In genomic region chr14:79248771-79249170, GRCh38 we compare ENCODE assay signal across 25 cellular contexts.
"Had no signal": no experiment of that assay in that cellular context is flagged by ENCODE, and none has a peak within 500 bp of the region (broad histone marks: within the 10 kb centered on the region; RNA-seq: fewer than 3 reads in every experiment).

No MANE protein-coding gene starts in this region.

- H3K36me3 Mint-ChIP-seq: activated CD8-positive, alpha-beta memory T cell treated with anti-CD3 and anti-CD28 coated beads, Interleukin-2, amount 10 ng/mL, durations not matched to agents 7 days and 5 days; activated naive CD4-positive, alpha-beta T cell treated with anti-CD3 and anti-CD28 coated beads, Interleukin-2, amount 50 U/mL, for 24 hours; memory B cell; naive thymus-derived CD8-positive, alpha-beta T cell; stimulated activated naive B cell treated with anti-CD40 and anti-IgM and Interleukin-4, amounts not matched to agents 10 μg/mL and 1 μg/mL and 100 μg/mL, for 72 hours had no signal

- H3K36me3 ChIP-seq: esophagus squamous epithelium, heart right ventricle, stomach, thyroid gland, upper lobe of right lung had no signal

- H3K27me3 ChIP-seq: esophagus squamous epithelium, stomach, thyroid gland, upper lobe of right lung had no signal

- H3K9me3 ChIP-seq: esophagus squamous epithelium, stomach, thyroid gland, upper lobe of right lung had no signal

- DNase-seq: activated CD4-positive, alpha-beta T cell treated with anti-CD3 and anti-CD28 coated beads for 36 hours; activated CD4-positive, CD25-positive, alpha-beta regulatory T cell; activated CD8-positive, alpha-beta memory T cell treated with anti-CD3 and anti-CD28 coated beads, Interleukin-2, amount 10 ng/mL, durations not matched to agents 7 days and 5 days; activated CD8-positive, alpha-beta T cell treated with anti-CD3 and anti-CD28 coated beads, Interleukin-2, amount 10 ng/mL, durations not matched to agents 7 days and 5 days; activated naive CD8-positive, alpha-beta T cell treated with anti-CD3 and anti-CD28 coated beads, Interleukin-2, amount 50 U/mL, for 24 hours; activated T-cell treated with anti-CD3 and anti-CD28 coated beads, Interleukin-2, amount 50 U/mL, for 48 hours; amygdala; dermis blood vessel endothelial cell; effector CD4-positive, alpha-beta T cell; esophagus squamous epithelium; heart right ventricle; midbrain; naive thymus-derived CD8-positive, alpha-beta T cell; occipital lobe; right cardiac atrium; stimulated activated CD4-positive, alpha-beta T cell treated with anti-CD3 and anti-CD28 coated beads, Interleukin-15, amount 100 ng/mL, for 24 hours; stimulated activated CD4-positive, alpha-beta T cell treated with anti-CD3 and anti-CD28 coated beads, Interleukin-2, amount 100 ng/mL, for 24 hours; stimulated activated naive B cell treated with anti-CD40 and anti-IgM and Interleukin-4, amounts not matched to agents 10 μg/mL and 1 μg/mL and 100 μg/mL, for 72 hours; stomach; thyroid gland; upper lobe of right lung had no signal

- H3K27me3 Mint-ChIP-seq: activated CD4-positive, alpha-beta T cell treated with anti-CD3 and anti-CD28 coated beads for 36 hours; activated CD8-positive, alpha-beta memory T cell treated with anti-CD3 and anti-CD28 coated beads, Interleukin-2, amount 10 ng/mL, durations not matched to agents 7 days and 5 days; memory B cell; stimulated activated naive B cell treated with anti-CD40 and anti-IgM and Interleukin-4, amounts not matched to agents 10 μg/mL and 1 μg/mL and 100 μg/mL, for 72 hours had no signal

- H3K27ac Mint-ChIP-seq: activated CD4-positive, alpha-beta T cell treated with anti-CD3 and anti-CD28 coated beads for 36 hours; activated CD8-positive, alpha-beta memory T cell treated with anti-CD3 and anti-CD28 coated beads, Interleukin-2, amount 10 ng/mL, durations not matched to agents 7 days and 5 days; activated CD8-positive, alpha-beta T cell treated with anti-CD3 and anti-CD28 coated beads, Interleukin-2, amount 10 ng/mL, durations not matched to agents 7 days and 5 days; activated naive CD8-positive, alpha-beta T cell treated with anti-CD3 and anti-CD28 coated beads, Interleukin-2, amount 50 U/mL, for 24 hours; activated T-helper 2 cell treated with anti-CD3 and anti-CD28 coated beads, Interferon-gamma antibody, Interleukin-2, Interleukin-4, amounts not matched to agents 10 μg/mL and 5 μg/mL and 100 μg/mL, durations not matched to agents 14 hours and 24 hours and 36 hours; memory B cell; naive thymus-derived CD8-positive, alpha-beta T cell; stimulated activated naive B cell treated with anti-CD40 and anti-IgM and Interleukin-4, amounts not matched to agents 10 μg/mL and 1 μg/mL and 100 μg/mL, for 72 hours had no signal

- H3K4me3 Mint-ChIP-seq: activated CD4-positive, alpha-beta T cell treated with anti-CD3 and anti-CD28 coated beads for 36 hours; activated CD8-positive, alpha-beta memory T cell treated with anti-CD3 and anti-CD28 coated beads, Interleukin-2, amount 10 ng/mL, durations not matched to agents 7 days and 5 days; activated CD8-positive, alpha-beta T cell treated with anti-CD3 and anti-CD28 coated beads, Interleukin-2, amount 10 ng/mL, durations not matched to agents 7 days and 5 days; activated naive CD4-positive, alpha-beta T cell treated with anti-CD3 and anti-CD28 coated beads, Interleukin-2, amount 50 U/mL, for 24 hours; activated naive CD8-positive, alpha-beta T cell treated with anti-CD3 and anti-CD28 coated beads, Interleukin-2, amount 50 U/mL, for 24 hours; memory B cell; naive thymus-derived CD8-positive, alpha-beta T cell; neural crest cell; stimulated activated naive B cell treated with anti-CD40 and anti-IgM and Interleukin-4, amounts not matched to agents 10 μg/mL and 1 μg/mL and 100 μg/mL, for 72 hours had no signal

- H3K4me3 ChIP-seq: esophagus squamous epithelium, heart right ventricle, stomach, thyroid gland, upper lobe of right lung had no signal

- H3K9me3 Mint-ChIP-seq: neural crest cell had no signal

- H3K4me1 ChIP-seq: esophagus squamous epithelium, stomach, thyroid gland, upper lobe of right lung had no signal

- H3K27ac ChIP-seq: esophagus squamous epithelium, heart right ventricle, stomach, thyroid gland, upper lobe of right lung had no signal

- H3K4me1 Mint-ChIP-seq: activated CD4-positive, alpha-beta T cell treated with anti-CD3 and anti-CD28 coated beads for 36 hours; activated CD8-positive, alpha-beta memory T cell treated with anti-CD3 and anti-CD28 coated beads, Interleukin-2, amount 10 ng/mL, durations not matched to agents 7 days and 5 days; activated naive CD4-positive, alpha-beta T cell treated with anti-CD3 and anti-CD28 coated beads, Interleukin-2, amount 50 U/mL, for 24 hours; activated naive CD8-positive, alpha-beta T cell treated with anti-CD3 and anti-CD28 coated beads, Interleukin-2, amount 50 U/mL, for 24 hours; memory B cell; naive thymus-derived CD8-positive, alpha-beta T cell; neural crest cell; stimulated activated naive B cell treated with anti-CD40 and anti-IgM and Interleukin-4, amounts not matched to agents 10 μg/mL and 1 μg/mL and 100 μg/mL, for 72 hours had no signal

- ATAC-seq: activated CD4-positive, alpha-beta T cell treated with anti-CD3 and anti-CD28 coated beads for 36 hours; activated CD8-positive, alpha-beta memory T cell treated with anti-CD3 and anti-CD28 coated beads, Interleukin-2, amount 10 ng/mL, durations not matched to agents 7 days and 5 days; activated CD8-positive, alpha-beta T cell treated with anti-CD3 and anti-CD28 coated beads, Interleukin-2, amount 10 ng/mL, durations not matched to agents 7 days and 5 days; activated naive CD8-positive, alpha-beta T cell treated with anti-CD3 and anti-CD28 coated beads, Interleukin-2, amount 50 U/mL, for 24 hours; heart right ventricle; naive thymus-derived CD8-positive, alpha-beta T cell; right cardiac atrium; stimulated activated naive B cell treated with anti-CD40 and anti-IgM and Interleukin-4, amounts not matched to agents 10 μg/mL and 1 μg/mL and 100 μg/mL, for 72 hours; upper lobe of right lung had no signal
